13 cellular contexts compared by ENCODE assay signal in the genomic region with DNA sequence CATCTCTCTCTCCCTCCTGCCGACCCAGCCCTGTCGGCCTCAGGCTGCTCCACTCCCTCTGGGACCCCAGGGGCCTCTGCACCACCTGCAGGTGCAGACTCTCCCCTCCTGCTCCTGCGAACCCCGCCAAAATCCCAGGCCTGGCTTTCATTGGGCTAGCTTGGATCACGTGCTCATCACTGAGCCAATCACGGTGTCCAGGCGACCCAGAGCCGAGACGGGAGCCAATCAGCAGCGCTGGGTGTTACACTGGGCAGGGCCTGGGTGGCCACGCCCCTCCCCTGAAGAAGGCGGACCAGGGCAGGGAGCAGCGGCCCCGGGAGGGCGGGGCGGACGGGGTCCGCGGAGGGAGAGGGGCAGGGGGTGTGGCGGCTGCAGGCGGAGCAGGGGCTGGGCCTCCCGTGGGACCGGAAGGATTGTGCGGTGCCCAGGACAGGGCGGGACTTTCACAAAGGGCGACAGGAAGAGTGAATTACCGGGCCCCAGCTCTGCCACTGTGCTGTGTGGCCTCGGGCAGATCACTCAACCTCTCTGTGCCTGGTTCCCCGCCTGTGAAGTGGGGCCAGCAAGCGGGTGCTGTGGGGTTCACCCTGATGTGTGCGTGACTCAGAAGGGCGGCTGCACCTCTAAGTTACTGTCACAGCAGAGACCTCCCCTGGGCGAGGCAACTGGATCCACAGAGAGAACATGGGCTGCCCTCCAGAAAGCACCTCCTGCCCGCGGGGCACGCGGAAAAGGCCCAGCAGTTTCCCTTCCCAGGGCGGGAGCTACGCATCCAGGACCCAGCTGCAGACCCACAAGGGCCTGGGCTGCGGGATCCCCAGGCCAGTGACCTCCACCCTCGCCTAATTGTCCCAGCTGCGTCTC.
DNase-seq lines count a peak whose midpoint lies in the region; ATAC-seq and TF ChIP-seq lines count a peak whose summit lies in the region.
"Had no signal": no experiment of that assay in that cellular context is flagged by ENCODE, and none has a peak within 500 bp of the region (broad histone marks: within the 10 kb centered on the region; RNA-seq: fewer than 3 reads in every experiment).

No MANE protein-coding gene starts in this region.

- peak; percentile 65 for ATAC-seq in activated CD8-positive, alpha-beta T cell treated with anti-CD3 and anti-CD28 coated beads for 36 hours
- no peak for ATAC-seq in HG02884 (IDR thresholded peaks at IDR 0.05; ENCODE audit: unreplicated experiment)
- ATAC-seq: left lung had no signal

- H3K4me1 Mint-ChIP-seq in activated CD8-positive, alpha-beta T cell treated with anti-CD3 and anti-CD28 coated beads for 36 hours (ENCODE audit: low read depth): peaks cover 2% of the 10 kb centered on the region
- peaks cover 77% of the 10 kb centered on the region for H3K4me1 Mint-ChIP-seq in nephron

- CTCF ChIA-PET in activated CD8-positive, alpha-beta T cell treated with anti-CD3 and anti-CD28 coated beads for 36 hours (lab: Charles Lee): no interaction called here

- no peak overlapping the region for H3K4me3 ChIP-seq in MG63
- H3K4me3 ChIP-seq: left lung, vagina had no signal

- no peak for TF ChIP-seq CTCF in activated CD8-positive, alpha-beta T cell treated with anti-CD3 and anti-CD28 coated beads for 36 hours (IDR thresholded peaks at IDR 0.05)
- no peak for TF ChIP-seq CTCF in nephron (IDR thresholded peaks at IDR 0.05; ENCODE audit: unreplicated experiment in 3 of 3)

- H3K27me3 ChIP-seq in MG63: peaks cover 51% of the 10 kb centered on the region

- intact Hi-C loops in activated CD8-positive, alpha-beta T cell treated with anti-CD3 and anti-CD28 coated beads for 36 hours (cut with micrococcal nuclease): no loop called here

- H3K36me3 ChIP-seq in MG63: no peaks in the 10 kb centered on the region
- H3K36me3 ChIP-seq: left lung, vagina had no signal

- no peaks in the 10 kb centered on the region for H3K36me3 Mint-ChIP-seq in activated CD8-positive, alpha-beta T cell treated with anti-CD3 and anti-CD28 coated beads for 36 hours (ENCODE audit: low read depth)
- no peaks in the 10 kb centered on the region for H3K36me3 Mint-ChIP-seq in nephron (ENCODE audit: low read depth)

- no peak overlapping the region for H3K27ac Mint-ChIP-seq in activated CD8-positive, alpha-beta T cell treated with anti-CD3 and anti-CD28 coated beads for 36 hours
- H3K27ac Mint-ChIP-seq in nephron: peak overlapping the region; percentile 84 to 93 (median 85)

- H3K27me3 Mint-ChIP-seq in activated CD8-positive, alpha-beta T cell treated with anti-CD3 and anti-CD28 coated beads for 36 hours: no peaks in the 10 kb centered on the region
- peaks cover 67% of the 10 kb centered on the region for H3K27me3 Mint-ChIP-seq in nephron (ENCODE audit: low read depth)

- POLR2A ChIA-PET in activated CD8-positive, alpha-beta T cell treated with anti-CD3 and anti-CD28 coated beads for 36 hours (lab: Charles Lee): no interaction called here

- no peak overlapping the region for H3K4me3 Mint-ChIP-seq in activated CD8-positive, alpha-beta T cell treated with anti-CD3 and anti-CD28 coated beads for 36 hours
- H3K4me3 Mint-ChIP-seq in nephron: peak overlapping the region in 2 of 3 experiments; percentile 7 to 53

- H3K9me3 Mint-ChIP-seq in activated CD8-positive, alpha-beta T cell treated with anti-CD3 and anti-CD28 coated beads for 36 hours: peaks cover 3% of the 10 kb centered on the region
- H3K9me3 Mint-ChIP-seq in nephron: peaks cover 15% of the 10 kb centered on the region

- peaks cover 8% of the 10 kb centered on the region; the same call in 1 of the 2 replicates for H3K9me3 ChIP-seq in MG63
- H3K9me3 ChIP-seq: left lung, vagina had no signal

- DNase-seq in NCI-H1436 (lab: John Stamatoyannopoulos, UW) (peak; percentile 51), NCI-H1436 treated with DMSO at 0.1 percent for 48 hours (lab: John Stamatoyannopoulos, UW) (no peak), MG63 (peak; percentile 55), C1 segment of cervical spinal cord (lab: John Stamatoyannopoulos, UW) (no peak), hippocampal formation (lab: John Stamatoyannopoulos, UW) (no peak)
- no peak for DNase-seq in activated CD8-positive, alpha-beta T cell treated with anti-CD3 and anti-CD28 coated beads for 36 hours
- DNase-seq: activated effector memory CD4-positive, alpha-beta T cell treated with Interleukin-2 at 50 U/mL for 16 hours; foreskin fibroblast; GDM1 had no signal

Comparison
In these comparisons a context has a peak if more than half of its experiments do, and no peak if none do; other contexts are left out.
1. DNase-seq: peak in NCI-H1436 (single experiment) and MG63 (single experiment); none in NCI-H1436 treated with DMSO at 0.1 percent for 48 hours (single experiment), activated CD8-positive, alpha-beta T cell treated with anti-CD3 and anti-CD28 coated beads for 36 hours (single experiment), C1 segment of cervical spinal cord (0 of 14) and hippocampal formation (0 of 2).